19 cellular contexts compared by ENCODE assay signal in the genomic region with DNA sequence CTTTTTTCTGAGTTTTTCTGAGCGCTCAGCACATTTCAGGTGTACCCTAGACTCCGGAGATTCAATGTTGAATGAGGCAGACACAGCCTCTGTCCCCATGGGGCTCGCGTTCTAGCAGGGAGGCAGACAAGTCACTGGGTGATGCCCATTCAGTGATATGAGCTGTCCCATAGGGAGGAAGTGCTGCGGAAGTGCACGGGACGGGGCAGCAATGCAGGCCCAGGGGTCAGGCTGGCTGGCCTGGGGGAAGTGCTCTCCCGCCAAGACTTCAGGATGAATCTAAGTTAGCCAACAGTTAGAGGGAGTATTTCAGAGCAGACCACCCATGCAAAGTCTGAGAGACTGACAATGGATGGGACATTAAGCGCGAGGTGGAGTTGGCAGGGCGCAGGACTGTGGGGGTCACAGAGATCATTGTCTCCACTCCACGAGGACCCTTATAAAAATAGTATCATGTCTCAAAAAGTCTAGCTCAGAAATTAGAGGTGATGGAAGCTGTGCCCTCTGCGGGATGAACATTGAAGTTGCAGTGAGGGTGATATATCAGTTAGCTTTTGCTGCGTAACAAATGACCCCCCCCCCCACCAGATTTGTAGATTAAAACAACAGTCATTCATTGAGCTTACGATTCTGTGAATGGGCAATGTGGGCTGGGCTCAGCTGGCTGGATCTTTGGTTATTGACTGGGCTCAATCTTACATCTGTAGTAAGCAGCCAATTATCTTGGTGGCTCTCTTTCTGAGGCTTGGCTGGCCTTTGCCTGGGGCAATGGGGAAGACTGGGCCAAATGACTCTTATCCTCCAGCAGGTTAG. TPM values are rescaled to one million over a fixed set of nuclear protein-coding genes. Genes with fewer than 3 reads are reported as not detected.
DNase-seq lines count a peak whose midpoint lies in the region; ATAC-seq, FAIRE-seq and TF ChIP-seq lines count a peak whose summit lies in the region.
"Had no signal": no experiment of that assay in that cellular context is flagged by ENCODE, and none has a peak within 500 bp of the region (broad histone marks: within the 10 kb centered on the region; RNA-seq: fewer than 3 reads in every experiment).

No MANE protein-coding gene starts in this region.

- no peak for TF ChIP-seq CTCF in natural killer cell (IDR thresholded peaks at IDR 0.05)
- no peak for TF ChIP-seq CTCF in astrocyte (IDR thresholded peaks at IDR 0.05; ENCODE audit: insufficient read depth, low read depth, low read length)
- TF ChIP-seq CTCF in osteocyte (IDR thresholded peaks at IDR 0.05): no peak
- TF ChIP-seq CTCF in GM13976 (IDR thresholded peaks at IDR 0.05; ENCODE audit: borderline replicate concordance, control extremely low read depth, extremely low read depth, insufficient read depth, missing control alignments): no peak

- no peak overlapping the region for H3K4me3 Mint-ChIP-seq in natural killer cell treated with Interleukin-12 subunit alpha and Interleukin-12 subunit beta and Interleukin-15 and Interleukin-18, amount 100 ng/mL, for 72 hours
- H3K4me3 Mint-ChIP-seq in natural killer cell (no peak overlapping the region), astrocyte (ENCODE audit: unreplicated experiment) (no peak overlapping the region), osteocyte (ENCODE audit: unreplicated experiment) (no peak overlapping the region)
- H3K4me3 Mint-ChIP-seq in activated CD8-positive, alpha-beta T cell treated with anti-CD3 and anti-CD28 coated beads, Interleukin-2, amount 10 ng/mL, durations not matched to agents 7 days and 5 days: no peak overlapping the region
- H3K4me3 Mint-ChIP-seq: naive thymus-derived CD4-positive, alpha-beta T cell had no signal

- no peak overlapping the region for H3K4me3 ChIP-seq in astrocyte (ENCODE audit: insufficient read depth, low read depth, low read length)
- H3K4me3 ChIP-seq: vagina had no signal

- H3K9me3 Mint-ChIP-seq in natural killer cell treated with Interleukin-12 subunit alpha and Interleukin-12 subunit beta and Interleukin-15 and Interleukin-18, amount 100 ng/mL, for 72 hours: no peaks in the 10 kb centered on the region
- H3K9me3 Mint-ChIP-seq in natural killer cell (no peaks in the 10 kb centered on the region), astrocyte (ENCODE audit: unreplicated experiment) (peaks cover 4% of the 10 kb centered on the region), osteocyte (ENCODE audit: unreplicated experiment) (no peaks in the 10 kb centered on the region)
- H3K9me3 Mint-ChIP-seq in activated CD8-positive, alpha-beta T cell treated with anti-CD3 and anti-CD28 coated beads, Interleukin-2, amount 10 ng/mL, durations not matched to agents 7 days and 5 days (ENCODE audit: insufficient read depth): peaks cover 5% of the 10 kb centered on the region

- in situ Hi-C loops in GM13976 (cut with MboI; ENCODE audit: low sequenced_read_pairs, unreplicated experiment): no loop called here

- H3K4me1 ChIP-seq in astrocyte (ENCODE audit: insufficient read depth, low read length): no peaks in the 10 kb centered on the region
- H3K4me1 ChIP-seq: vagina had no signal

- no peaks in the 10 kb centered on the region for H3K36me3 Mint-ChIP-seq in natural killer cell treated with Interleukin-12 subunit alpha and Interleukin-12 subunit beta and Interleukin-15 and Interleukin-18, amount 100 ng/mL, for 72 hours
- H3K36me3 Mint-ChIP-seq in natural killer cell: no peaks in the 10 kb centered on the region
- H3K36me3 Mint-ChIP-seq in astrocyte (ENCODE audit: low read depth, unreplicated experiment): peaks cover 15% of the 10 kb centered on the region
- no peaks in the 10 kb centered on the region for H3K36me3 Mint-ChIP-seq in osteocyte (ENCODE audit: unreplicated experiment)
- no peaks in the 10 kb centered on the region for H3K36me3 Mint-ChIP-seq in activated CD8-positive, alpha-beta T cell treated with anti-CD3 and anti-CD28 coated beads, Interleukin-2, amount 10 ng/mL, durations not matched to agents 7 days and 5 days (ENCODE audit: low read depth)
- H3K36me3 Mint-ChIP-seq: naive thymus-derived CD4-positive, alpha-beta T cell had no signal

- H3K9ac ChIP-seq in astrocyte (ENCODE audit: low read length): no peak overlapping the region

- POLR2A ChIA-PET in activated CD8-positive, alpha-beta T cell treated with anti-CD3 and anti-CD28 coated beads, Interleukin-2, amount 10 ng/mL, durations not matched to agents 7 days and 5 days (lab: Charles Lee): interaction anchor here (0.6 kb wide), 1 partner anchor 227 kb away, joined by 3 read pairs; no protein-coding TSS in a partner anchor

- ATAC-seq in natural killer cell treated with Interleukin-12 subunit alpha and Interleukin-12 subunit beta and Interleukin-15 and Interleukin-18, amount 100 ng/mL, for 72 hours: no peak
- no peak for ATAC-seq in natural killer cell
- ATAC-seq in activated CD8-positive, alpha-beta T cell treated with anti-CD3 and anti-CD28 coated beads, Interleukin-2, amount 10 ng/mL, durations not matched to agents 7 days and 5 days: no peak
- ATAC-seq: naive thymus-derived CD4-positive, alpha-beta T cell had no signal

- H2AFZ ChIP-seq in astrocyte (ENCODE audit: low read depth, low read length): no peak overlapping the region

- no peaks in the 10 kb centered on the region for H3K9me3 ChIP-seq in astrocyte (ENCODE audit: insufficient read depth, low read depth, low read length)
- H3K9me3 ChIP-seq: vagina had no signal

- CTCF ChIA-PET in activated CD8-positive, alpha-beta T cell treated with anti-CD3 and anti-CD28 coated beads, Interleukin-2, amount 10 ng/mL, durations not matched to agents 7 days and 5 days (lab: Charles Lee): no interaction called here

- no peaks in the 10 kb centered on the region for H3K4me1 Mint-ChIP-seq in natural killer cell treated with Interleukin-12 subunit alpha and Interleukin-12 subunit beta and Interleukin-15 and Interleukin-18, amount 100 ng/mL, for 72 hours (ENCODE audit: low read depth in 2 of 2)
- H3K4me1 Mint-ChIP-seq in natural killer cell (no peaks in the 10 kb centered on the region), astrocyte (ENCODE audit: low read depth, unreplicated experiment) (no peaks in the 10 kb centered on the region), osteocyte (ENCODE audit: unreplicated experiment) (no peaks in the 10 kb centered on the region)
- no peaks in the 10 kb centered on the region for H3K4me1 Mint-ChIP-seq in activated CD8-positive, alpha-beta T cell treated with anti-CD3 and anti-CD28 coated beads, Interleukin-2, amount 10 ng/mL, durations not matched to agents 7 days and 5 days (ENCODE audit: low read depth)
- H3K4me1 Mint-ChIP-seq: naive thymus-derived CD4-positive, alpha-beta T cell had no signal

- H3K4me2 ChIP-seq in astrocyte (ENCODE audit: low read length): no peak overlapping the region

- intact Hi-C loops in natural killer cell (cut with micrococcal nuclease): no loop called here

- peaks cover 20 to 41% of the 10 kb centered on the region in 2 donors for H3K27me3 Mint-ChIP-seq in natural killer cell treated with Interleukin-12 subunit alpha and Interleukin-12 subunit beta and Interleukin-15 and Interleukin-18, amount 100 ng/mL, for 72 hours
- H3K27me3 Mint-ChIP-seq in natural killer cell (ENCODE audit: low read depth in 2 of 2) (peaks cover 43 to 64% of the 10 kb centered on the region in 2 donors), astrocyte (ENCODE audit: low read depth, unreplicated experiment) (peaks cover 58% of the 10 kb centered on the region), osteocyte (ENCODE audit: unreplicated experiment) (peaks cover 17% of the 10 kb centered on the region)
- peaks cover 2% of the 10 kb centered on the region for H3K27me3 Mint-ChIP-seq in activated CD8-positive, alpha-beta T cell treated with anti-CD3 and anti-CD28 coated beads, Interleukin-2, amount 10 ng/mL, durations not matched to agents 7 days and 5 days (ENCODE audit: low read depth)

- peak; percentile 29 for DNase-seq in natural killer cell treated with Interleukin-12 subunit alpha and Interleukin-12 subunit beta and Interleukin-15 and Interleukin-18, amount 100 ng/mL, for 72 hours (ENCODE audit: low spot score)
- DNase-seq in natural killer cell (no peak), astrocyte (ENCODE audit: low read depth) (no peak), osteocyte (ENCODE audit: extremely low spot score, unreplicated experiment) (peak; percentile 64), GM13976 (ENCODE audit: low spot score) (no peak), NCI-H510A (lab: John Stamatoyannopoulos, UW) (no peak)
- DNase-seq in activated CD8-positive, alpha-beta T cell treated with anti-CD3 and anti-CD28 coated beads, Interleukin-2, amount 10 ng/mL, durations not matched to agents 7 days and 5 days: no peak
- DNase-seq: DMS79, Karpas-422, kidney glomerular epithelial cell, mesenchymal stem cell, NCI-H187, NCI-H774, substantia nigra, SW 1271 had no signal

- H4K20me1 ChIP-seq in astrocyte (ENCODE audit: insufficient read depth, low read length): peaks cover 41% of the 10 kb centered on the region

- no peak for FAIRE-seq in astrocyte (lab: Jason Lieb, UNC)
- FAIRE-seq: colon, HTR-8/SVneo had no signal

- H3K27ac Mint-ChIP-seq in natural killer cell treated with Interleukin-12 subunit alpha and Interleukin-12 subunit beta and Interleukin-15 and Interleukin-18, amount 100 ng/mL, for 72 hours: no peak overlapping the region
- H3K27ac Mint-ChIP-seq in natural killer cell: no peak overlapping the region
- peak overlapping the region; percentile 34 for H3K27ac Mint-ChIP-seq in astrocyte (ENCODE audit: unreplicated experiment)
- no peak overlapping the region for H3K27ac Mint-ChIP-seq in osteocyte (ENCODE audit: unreplicated experiment)
- H3K27ac Mint-ChIP-seq in activated CD8-positive, alpha-beta T cell treated with anti-CD3 and anti-CD28 coated beads, Interleukin-2, amount 10 ng/mL, durations not matched to agents 7 days and 5 days: no peak overlapping the region
- H3K27ac Mint-ChIP-seq: naive thymus-derived CD4-positive, alpha-beta T cell had no signal

- no peaks in the 10 kb centered on the region for H3K36me3 ChIP-seq in astrocyte (ENCODE audit: insufficient read depth, low read length)
- H3K36me3 ChIP-seq: vagina had no signal

- H3K27me3 ChIP-seq in astrocyte (ENCODE audit: insufficient read depth, low read length): no peaks in the 10 kb centered on the region
- H3K27me3 ChIP-seq: vagina had no signal

- no peak overlapping the region for H3K27ac ChIP-seq in astrocyte (ENCODE audit: low read depth, low read length)
- H3K27ac ChIP-seq: vagina had no signal

- no peaks in the 10 kb centered on the region for H3K79me2 ChIP-seq in astrocyte (ENCODE audit: insufficient read depth, low read length)

RNA-seq across cellular contexts. Expression of a gene that starts 16.4 kb away (rescaled TPM):
- not detected for total RNA-seq in natural killer cell treated with Interleukin-12 subunit alpha and Interleukin-12 subunit beta and Interleukin-15 and Interleukin-18, amount 100 ng/mL, for 72 hours
- total RNA-seq in natural killer cell (not detected), astrocyte (not detected in 2 replicates), osteocyte (not detected in 2 replicates)
- not detected for total RNA-seq in activated CD8-positive, alpha-beta T cell treated with anti-CD3 and anti-CD28 coated beads, Interleukin-2, amount 10 ng/mL, durations not matched to agents 7 days and 5 days
- total RNA-seq: naive thymus-derived CD4-positive, alpha-beta T cell; vagina had no signal

Comparison
In these comparisons a context has a peak if more than half of its experiments do, and no peak if none do; other contexts are left out.
1. DNase-seq: peak in natural killer cell treated with Interleukin-12 subunit alpha and Interleukin-12 subunit beta and Interleukin-15 and Interleukin-18, amount 100 ng/mL, for 72 hours (single experiment) and osteocyte (single experiment); none in natural killer cell (single experiment), astrocyte (single experiment), GM13976 (single experiment), NCI-H510A (single experiment) and activated CD8-positive, alpha-beta T cell treated with anti-CD3 and anti-CD28 coated beads, Interleukin-2, amount 10 ng/mL, durations not matched to agents 7 days and 5 days (single experiment).